In genomic region chr3:71101581-71101980, GRCh38 we compare ENCODE assay signal across 12 cellular contexts.
DNase-seq lines count a peak whose midpoint lies in the region; ATAC-seq and TF ChIP-seq lines count a peak whose summit lies in the region.
"Had no signal": no experiment of that assay in that cellular context is flagged by ENCODE, and none has a peak within 500 bp of the region (broad histone marks: within the 10 kb centered on the region; RNA-seq: fewer than 3 reads in every experiment).

No MANE protein-coding gene starts in this region.

- H3K27ac ChIP-seq in stomach smooth muscle (ENCODE audit: low read length) (peak overlapping the region; percentile 76), right lobe of liver (peak overlapping the region in 1 of 3 donors; percentile 29)

- H3K27ac Mint-ChIP-seq in activated CD8-positive, alpha-beta T cell treated with anti-CD3 and anti-CD28 coated beads for 36 hours = peak overlapping the region; percentile 90
- H3K27ac Mint-ChIP-seq in activated CD8-positive, alpha-beta T cell treated with anti-CD3 and anti-CD28 coated beads, Interleukin-2, amount 10 ng/mL, durations not matched to agents 7 days and 5 days = no peak overlapping the region
- H3K27ac Mint-ChIP-seq in T-helper 17 cell = peak overlapping the region; percentile 97

- DNase-seq in activated CD8-positive, alpha-beta T cell treated with anti-CD3 and anti-CD28 coated beads for 36 hours = no peak
- no peak for DNase-seq in activated CD8-positive, alpha-beta T cell treated with anti-CD3 and anti-CD28 coated beads, Interleukin-2, amount 10 ng/mL, durations not matched to agents 7 days and 5 days
- DNase-seq in T-helper 17 cell (no peak), fibroblast of peridontal ligament (ENCODE audit: extremely low read depth) (peak; percentile 76), right lobe of liver (no peak)
- no peak for DNase-seq in stimulated activated CD4-positive, alpha-beta T cell treated with anti-CD3 and anti-CD28 coated beads, Interleukin-4, amount 100 ng/mL, for 4 hours
- DNase-seq: effector CD8-positive, alpha-beta T cell; immature natural killer cell; NCI-H2171 had no signal

- H3K27me3 ChIP-seq in stomach smooth muscle (ENCODE audit: control insufficient read depth in 1 of 2, insufficient read depth in 2 of 2, low read length in 2 of 2) = no peaks in the 10 kb centered on the region
- no peaks in the 10 kb centered on the region for H3K27me3 ChIP-seq in right lobe of liver

- H3K4me3 ChIP-seq in stomach smooth muscle (ENCODE audit: low read length in 2 of 2) = peak overlapping the region; percentile 21 to 58
- no peak overlapping the region for H3K4me3 ChIP-seq in right lobe of liver
- H3K4me3 ChIP-seq: prostate gland had no signal

- peaks cover 90% of the 10 kb centered on the region for H3K4me1 Mint-ChIP-seq in activated CD8-positive, alpha-beta T cell treated with anti-CD3 and anti-CD28 coated beads for 36 hours (ENCODE audit: low read depth)
- H3K4me1 Mint-ChIP-seq in activated CD8-positive, alpha-beta T cell treated with anti-CD3 and anti-CD28 coated beads, Interleukin-2, amount 10 ng/mL, durations not matched to agents 7 days and 5 days (ENCODE audit: low read depth) = peaks cover 71% of the 10 kb centered on the region
- H3K4me1 Mint-ChIP-seq in T-helper 17 cell = peaks cover 63% of the 10 kb centered on the region

- 70% methylated on average over 5 of the region's 5 CpGs for WGBS in right lobe of liver (ENCODE audit: insufficient coverage, low coverage, low lambda C conversion rate, missing lambda C conversion rate)

- no peaks in the 10 kb centered on the region for H3K9me3 ChIP-seq in T-helper 17 cell (ENCODE audit: control insufficient read depth, low read length, poor library complexity, severe bottlenecking)
- H3K9me3 ChIP-seq in stomach smooth muscle (ENCODE audit: control insufficient read depth in 2 of 2, low read length in 2 of 2) = no peaks in the 10 kb centered on the region
- H3K9me3 ChIP-seq in right lobe of liver = no peaks in the 10 kb centered on the region
- H3K9me3 ChIP-seq: prostate gland had no signal

- POLR2A ChIA-PET in activated CD8-positive, alpha-beta T cell treated with anti-CD3 and anti-CD28 coated beads for 36 hours (lab: Charles Lee) = interaction anchor here (1.0 to 2.2 kb wide), 5 partner anchors 11 to 20 kb away, joined by 3 to 10 read pairs (median 5); no protein-coding TSS in a partner anchor
- POLR2A ChIA-PET in activated CD8-positive, alpha-beta T cell treated with anti-CD3 and anti-CD28 coated beads, Interleukin-2, amount 10 ng/mL, durations not matched to agents 7 days and 5 days (lab: Charles Lee) = no interaction called here

- H3K27me3 Mint-ChIP-seq in activated CD8-positive, alpha-beta T cell treated with anti-CD3 and anti-CD28 coated beads for 36 hours = no peaks in the 10 kb centered on the region
- H3K27me3 Mint-ChIP-seq in activated CD8-positive, alpha-beta T cell treated with anti-CD3 and anti-CD28 coated beads, Interleukin-2, amount 10 ng/mL, durations not matched to agents 7 days and 5 days (ENCODE audit: low read depth) = no peaks in the 10 kb centered on the region
- no peaks in the 10 kb centered on the region for H3K27me3 Mint-ChIP-seq in T-helper 17 cell

- no peak for TF ChIP-seq CTCF in activated CD8-positive, alpha-beta T cell treated with anti-CD3 and anti-CD28 coated beads for 36 hours (IDR thresholded peaks at IDR 0.05)
- no peak for TF ChIP-seq CTCF in right lobe of liver (IDR thresholded peaks at IDR 0.05)

- peak overlapping the region; percentile 38 to 49 for H3K9ac ChIP-seq in stomach smooth muscle (ENCODE audit: low read length in 2 of 2)

- H3K9me3 Mint-ChIP-seq in activated CD8-positive, alpha-beta T cell treated with anti-CD3 and anti-CD28 coated beads for 36 hours = no peaks in the 10 kb centered on the region
- H3K9me3 Mint-ChIP-seq in activated CD8-positive, alpha-beta T cell treated with anti-CD3 and anti-CD28 coated beads, Interleukin-2, amount 10 ng/mL, durations not matched to agents 7 days and 5 days (ENCODE audit: insufficient read depth) = no peaks in the 10 kb centered on the region
- H3K9me3 Mint-ChIP-seq: immature natural killer cell had no signal

- intact Hi-C loops in activated CD8-positive, alpha-beta T cell treated with anti-CD3 and anti-CD28 coated beads for 36 hours (cut with micrococcal nuclease) = no loop called here
- intact Hi-C loops in right lobe of liver (cut with DNase I) = no loop called here

- H3K36me3 ChIP-seq in stomach smooth muscle (ENCODE audit: control insufficient read depth in 2 of 2, insufficient read depth in 2 of 2, low read length in 2 of 2) (no peaks in the 10 kb centered on the region), right lobe of liver (no peaks in the 10 kb centered on the region)
- H3K36me3 ChIP-seq: prostate gland had no signal

- peaks cover 78% of the 10 kb centered on the region for H3K36me3 Mint-ChIP-seq in activated CD8-positive, alpha-beta T cell treated with anti-CD3 and anti-CD28 coated beads for 36 hours (ENCODE audit: low read depth)
- H3K36me3 Mint-ChIP-seq in activated CD8-positive, alpha-beta T cell treated with anti-CD3 and anti-CD28 coated beads, Interleukin-2, amount 10 ng/mL, durations not matched to agents 7 days and 5 days (ENCODE audit: low read depth) = peaks cover 48% of the 10 kb centered on the region
- peaks cover 3% of the 10 kb centered on the region for H3K36me3 Mint-ChIP-seq in T-helper 17 cell (ENCODE audit: low read depth)
- H3K36me3 Mint-ChIP-seq: immature natural killer cell had no signal

- H3K4me1 ChIP-seq in stomach smooth muscle (ENCODE audit: control insufficient read depth, insufficient read depth, low read length) = peaks cover 53% of the 10 kb centered on the region
- peaks cover 0 to 21% (median 3%) of the 10 kb centered on the region in 4 donors for H3K4me1 ChIP-seq in right lobe of liver

- CTCF ChIA-PET in activated CD8-positive, alpha-beta T cell treated with anti-CD3 and anti-CD28 coated beads for 36 hours (lab: Charles Lee) = interaction anchor here (0.6 to 1.9 kb wide), 5 partner anchors 9 to 31 kb away, joined by 3 to 4 read pairs (median 3); no protein-coding TSS in a partner anchor
- CTCF ChIA-PET in activated CD8-positive, alpha-beta T cell treated with anti-CD3 and anti-CD28 coated beads, Interleukin-2, amount 10 ng/mL, durations not matched to agents 7 days and 5 days (lab: Charles Lee) = interaction anchor here (0.9 to 1.1 kb wide), 2 partner anchors 30 to 216 kb away, joined by 3 to 4 read pairs; no protein-coding TSS in a partner anchor

- no peak for TF ChIP-seq POLR2A in right lobe of liver (IDR thresholded peaks at IDR 0.05)

- H3K4me3 Mint-ChIP-seq in activated CD8-positive, alpha-beta T cell treated with anti-CD3 and anti-CD28 coated beads for 36 hours = peak overlapping the region; percentile 56
- H3K4me3 Mint-ChIP-seq in activated CD8-positive, alpha-beta T cell treated with anti-CD3 and anti-CD28 coated beads, Interleukin-2, amount 10 ng/mL, durations not matched to agents 7 days and 5 days = no peak overlapping the region
- peak overlapping the region; percentile 79 for H3K4me3 Mint-ChIP-seq in T-helper 17 cell

- no peak for ATAC-seq in activated CD8-positive, alpha-beta T cell treated with anti-CD3 and anti-CD28 coated beads for 36 hours
- ATAC-seq in activated CD8-positive, alpha-beta T cell treated with anti-CD3 and anti-CD28 coated beads, Interleukin-2, amount 10 ng/mL, durations not matched to agents 7 days and 5 days = no peak
- no peak for ATAC-seq in T-helper 17 cell
- no peak for ATAC-seq in right lobe of liver
- ATAC-seq in HG02763 (IDR thresholded peaks at IDR 0.05; ENCODE audit: unreplicated experiment) = no peak

Comparison
In these comparisons a context has a peak if more than half of its experiments do, and no peak if none do; other contexts are left out.
1. H3K4me3 ChIP-seq: peak in stomach smooth muscle (2 of 2); none in right lobe of liver (0 of 3).